ENCODE assay signal across 31 cellular contexts in genomic region chrY:8551323-8551722, GRCh38.
"Had no signal": no experiment of that assay in that cellular context is flagged by ENCODE, and none has a peak within 500 bp of the region (broad histone marks: within the 10 kb centered on the region; RNA-seq: fewer than 3 reads in every experiment).

No MANE protein-coding gene starts in this region.

- H3K27me3 Mint-ChIP-seq: memory B cell; naive thymus-derived CD4-positive, alpha-beta T cell; progenitor cell of endocrine pancreas; stimulated activated naive CD8-positive, alpha-beta T cell treated with anti-CD3 and anti-CD28 coated beads, Interleukin-15, amount 100 ng/mL, for 72 hours had no signal

- H3K27me3 ChIP-seq: esophagus muscularis mucosa, foreskin keratinocyte, gastroesophageal sphincter, heart right ventricle, neural progenitor cell, right lobe of liver, thyroid gland, vagina had no signal

- H3K4me3 Mint-ChIP-seq: immature natural killer cell; memory B cell; mesothelial cell of epicardium; naive thymus-derived CD4-positive, alpha-beta T cell; nephron; neural progenitor cell; stimulated activated naive CD8-positive, alpha-beta T cell treated with anti-CD3 and anti-CD28 coated beads, Interleukin-15, amount 100 ng/mL, for 72 hours had no signal

- DNase-seq: dermis blood vessel endothelial cell; effector memory CD4-positive, alpha-beta T cell; foreskin keratinocyte; glutamatergic neuron; heart right ventricle; hippocampal formation; immature natural killer cell; islet precursor cell; kidney glomerular epithelial cell; naive thymus-derived CD4-positive, alpha-beta T cell; right lobe of liver; stimulated activated CD4-positive, alpha-beta T cell treated with anti-CD3 and anti-CD28 coated beads, Interleukin-12 subunit alpha, Interleukin-12 subunit beta, amount 100 ng/mL, for 4 hours; stimulated activated CD4-positive, alpha-beta T cell treated with anti-CD3 and anti-CD28 coated beads, Interleukin-1b, Interleukin-23, amount 100 ng/mL, for 48 hours; stimulated activated CD4-positive, alpha-beta T cell treated with anti-CD3 and anti-CD28 coated beads, Interleukin-4, amount 100 ng/mL, for 1 hour; stimulated activated CD8-positive, alpha-beta memory T cell treated with anti-CD3 and anti-CD28 coated beads, Interleukin-4, amount 100 ng/mL, for 48 hours; stimulated activated naive CD4-positive, alpha-beta T cell; stimulated activated naive CD8-positive, alpha-beta T cell treated with anti-CD3 and anti-CD28 coated beads, Interleukin-15, amount 100 ng/mL, for 72 hours; thyroid gland; trophoblast cell had no signal

- H3K9ac ChIP-seq: neural progenitor cell, parathyroid adenoma had no signal

- H3K36me3 ChIP-seq: esophagus muscularis mucosa, gastroesophageal sphincter, heart right ventricle, neural progenitor cell, right lobe of liver, thyroid gland, vagina had no signal

- H3K36me3 Mint-ChIP-seq: immature natural killer cell; memory B cell; mesothelial cell of epicardium; naive thymus-derived CD4-positive, alpha-beta T cell; neural progenitor cell had no signal

- H3K79me2 ChIP-seq: parathyroid adenoma had no signal

- H3K4me1 ChIP-seq: esophagus muscularis mucosa, foreskin keratinocyte, gastroesophageal sphincter, heart right ventricle, neural progenitor cell, parathyroid adenoma, right lobe of liver, thyroid gland, vagina had no signal

- H2AFZ ChIP-seq: neural progenitor cell, parathyroid adenoma had no signal

- H3K4me3 ChIP-seq: coronary artery, esophagus muscularis mucosa, gastroesophageal sphincter, heart right ventricle, lung, neural progenitor cell, right lobe of liver, smooth muscle cell, thyroid gland, vagina had no signal

- H3K4me2 ChIP-seq: neural progenitor cell, smooth muscle cell had no signal

- H3K9me3 Mint-ChIP-seq: immature natural killer cell; memory B cell; mesothelial cell of epicardium; naive thymus-derived CD4-positive, alpha-beta T cell; nephron; neural progenitor cell; stimulated activated naive CD8-positive, alpha-beta T cell treated with anti-CD3 and anti-CD28 coated beads, Interleukin-15, amount 100 ng/mL, for 72 hours had no signal

- H3K4me1 Mint-ChIP-seq: immature natural killer cell; mesothelial cell of epicardium; naive thymus-derived CD4-positive, alpha-beta T cell; nephron; neural progenitor cell; stimulated activated naive CD8-positive, alpha-beta T cell treated with anti-CD3 and anti-CD28 coated beads, Interleukin-15, amount 100 ng/mL, for 72 hours had no signal

- H3K27ac ChIP-seq: coronary artery, esophagus muscularis mucosa, foreskin keratinocyte, gastroesophageal sphincter, heart right ventricle, neural progenitor cell, parathyroid adenoma, right lobe of liver, thyroid gland, vagina had no signal

- ATAC-seq: foreskin keratinocyte; gastroesophageal sphincter; naive thymus-derived CD4-positive, alpha-beta T cell; right lobe of liver; stimulated activated naive CD8-positive, alpha-beta T cell treated with anti-CD3 and anti-CD28 coated beads, Interleukin-15, amount 100 ng/mL, for 72 hours had no signal

- H3K9me3 ChIP-seq: esophagus muscularis mucosa, gastroesophageal sphincter, heart right ventricle, right lobe of liver, thyroid gland, vagina had no signal

- H3K27ac Mint-ChIP-seq: immature natural killer cell; memory B cell; mesothelial cell of epicardium; naive thymus-derived CD4-positive, alpha-beta T cell; nephron; neural progenitor cell; progenitor cell of endocrine pancreas; stimulated activated naive CD8-positive, alpha-beta T cell treated with anti-CD3 and anti-CD28 coated beads, Interleukin-15, amount 100 ng/mL, for 72 hours had no signal
